ENCODE assay signal across 18 cellular contexts in the genomic region with DNA sequence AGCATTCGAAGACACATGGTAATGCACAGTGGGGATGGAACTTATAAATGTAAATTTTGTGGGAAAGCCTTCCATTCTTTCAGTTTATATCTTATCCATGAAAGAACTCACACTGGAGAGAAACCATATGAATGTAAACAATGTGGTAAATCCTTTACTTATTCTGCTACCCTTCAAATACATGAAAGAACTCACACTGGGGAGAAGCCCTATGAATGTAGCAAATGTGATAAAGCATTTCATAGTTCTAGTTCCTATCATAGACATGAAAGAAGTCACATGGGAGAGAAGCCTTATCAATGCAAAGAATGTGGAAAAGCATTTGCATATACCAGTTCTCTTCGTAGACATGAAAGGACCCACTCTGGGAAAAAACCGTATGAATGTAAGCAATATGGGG. TPM values are rescaled to one million over a fixed set of nuclear protein-coding genes. Genes with fewer than 3 reads are reported as not detected.
DNase-seq lines count a peak whose midpoint lies in the region; ATAC-seq and TF ChIP-seq lines count a peak whose summit lies in the region.
"Had no signal": no experiment of that assay in that cellular context is flagged by ENCODE, and none has a peak within 500 bp of the region (broad histone marks: within the 10 kb centered on the region; RNA-seq: fewer than 3 reads in every experiment).

No MANE protein-coding gene starts in this region.

- no peak overlapping the region for H3K4me2 ChIP-seq in BLaER1 treated with 17β-estradiol and CSF1 and Interleukin-3, amounts not matched to agents 10 nM and 100 nM
- H3K4me2 ChIP-seq in mesendoderm (ENCODE audit: low read length) = no peak overlapping the region

- no peak overlapping the region for H2BK120ac ChIP-seq in mesendoderm (ENCODE audit: low read depth, low read length)

- no peak overlapping the region for H2BK15ac ChIP-seq in mesendoderm (replicated peaks; ENCODE audit: low read depth)

- H4K5ac ChIP-seq in mesendoderm (ENCODE audit: low read length) = no peak overlapping the region

- no peak overlapping the region for H3K27ac ChIP-seq in BLaER1 treated with 17β-estradiol and CSF1 and Interleukin-3, amounts not matched to agents 10 nM and 100 nM
- no peak overlapping the region for H3K27ac ChIP-seq in HUES64 (ENCODE audit: low read depth, low read length)
- no peak overlapping the region for H3K27ac ChIP-seq in mesendoderm (ENCODE audit: low read depth, low read length)
- no peak overlapping the region for H3K27ac ChIP-seq in effector memory CD4-positive, alpha-beta T cell (ENCODE audit: insufficient read depth, low read length, poor library complexity, severe bottlenecking)

- TF ChIP-seq CTCF in mesothelial cell of epicardium (IDR thresholded peaks at IDR 0.05; ENCODE audit: unreplicated experiment) = no peak

- no peak overlapping the region for H3K23ac ChIP-seq in mesendoderm (ENCODE audit: low read length)

- no peak overlapping the region for H3K27ac Mint-ChIP-seq in mesothelial cell of epicardium

- H2BK5ac ChIP-seq in mesendoderm (ENCODE audit: low read length) = no peak overlapping the region

- no peaks in the 10 kb centered on the region for H4K20me1 ChIP-seq in BLaER1 treated with 17β-estradiol and CSF1 and Interleukin-3, amounts not matched to agents 10 nM and 100 nM

- H3K18ac ChIP-seq in mesendoderm (ENCODE audit: low read length) = no peak overlapping the region

- peaks cover 82% of the 10 kb centered on the region for H3K9me3 Mint-ChIP-seq in mesothelial cell of epicardium

- no peak overlapping the region for H3K9ac ChIP-seq in BLaER1 treated with 17β-estradiol and CSF1 and Interleukin-3, amounts not matched to agents 10 nM and 100 nM
- H3K9ac ChIP-seq in HUES64 (ENCODE audit: low read depth, low read length) = no peak overlapping the region
- H3K9ac ChIP-seq in adipocyte (ENCODE audit: low read length) = no peak overlapping the region
- H3K9ac ChIP-seq in mesendoderm (ENCODE audit: low read length) = no peak overlapping the region

- H3K4me1 Mint-ChIP-seq in mesothelial cell of epicardium = no peaks in the 10 kb centered on the region

- H3K27me3 ChIP-seq in BLaER1 treated with 17β-estradiol and CSF1 and Interleukin-3, amounts not matched to agents 10 nM and 100 nM = 0 out of 22 replicates have a peak, but pooled peaks cover 0 to 4% (median 0%) of the 10 kb centered on the region in 11 experiments
- H3K27me3 ChIP-seq in HUES64 (ENCODE audit: insufficient read depth, low read length) (no peaks in the 10 kb centered on the region), adipocyte (replicated peaks; ENCODE audit: control insufficient read depth, insufficient read depth, low read length) (no peaks in the 10 kb centered on the region), mesendoderm (ENCODE audit: insufficient read depth, low read length, poor library complexity) (no peaks in the 10 kb centered on the region)
- H3K27me3 ChIP-seq in effector memory CD4-positive, alpha-beta T cell (replicated peaks; ENCODE audit: control insufficient read depth, insufficient read depth, low read length, poor library complexity, severe bottlenecking) = no peaks in the 10 kb centered on the region
- H3K27me3 ChIP-seq: MG63 had no signal

- no peak overlapping the region for H3K4me3 Mint-ChIP-seq in mesothelial cell of epicardium

- no peaks in the 10 kb centered on the region for H3K27me3 Mint-ChIP-seq in mesothelial cell of epicardium (ENCODE audit: low read depth)

- no peaks in the 10 kb centered on the region for H3K79me2 ChIP-seq in mesendoderm (ENCODE audit: control insufficient read depth, insufficient read depth, low read length)

- peaks cover 100% of the 10 kb centered on the region in 11 experiments for H3K36me3 ChIP-seq in BLaER1 treated with 17β-estradiol and CSF1 and Interleukin-3, amounts not matched to agents 10 nM and 100 nM
- peaks cover 73% of the 10 kb centered on the region for H3K36me3 ChIP-seq in HUES64 (ENCODE audit: insufficient read depth, low read length)
- H3K36me3 ChIP-seq in adipocyte (ENCODE audit: control insufficient read depth, insufficient read depth, low read length, severe bottlenecking) = peaks cover 87% of the 10 kb centered on the region
- H3K36me3 ChIP-seq in mesendoderm (ENCODE audit: control insufficient read depth, insufficient read depth, low read length) = peaks cover 17% of the 10 kb centered on the region
- peaks cover 66% of the 10 kb centered on the region for H3K36me3 ChIP-seq in effector memory CD4-positive, alpha-beta T cell (ENCODE audit: control insufficient read depth, insufficient read depth, low read length)

- H3K36me3 Mint-ChIP-seq in mesothelial cell of epicardium = peaks cover 91% of the 10 kb centered on the region

- H3K4ac ChIP-seq in mesendoderm (ENCODE audit: low read depth, low read length) = no peak overlapping the region

- no peaks in the 10 kb centered on the region for H3K4me1 ChIP-seq in BLaER1 treated with 17β-estradiol and CSF1 and Interleukin-3, amounts not matched to agents 10 nM and 100 nM
- H3K4me1 ChIP-seq in HUES64 (ENCODE audit: insufficient read depth, low read length) = no peaks in the 10 kb centered on the region
- H3K4me1 ChIP-seq in adipocyte (ENCODE audit: control insufficient read depth, insufficient read depth, low read length) = no peaks in the 10 kb centered on the region
- no peaks in the 10 kb centered on the region for H3K4me1 ChIP-seq in mesendoderm (ENCODE audit: control insufficient read depth, low read depth, low read length)
- no peaks in the 10 kb centered on the region for H3K4me1 ChIP-seq in effector memory CD4-positive, alpha-beta T cell (ENCODE audit: control insufficient read depth, insufficient read depth, low read length, poor library complexity, severe bottlenecking)

- 100% methylated on average over 1 of the region's 3 CpGs for WGBS in HUES64
- WGBS in mesendoderm (ENCODE audit: extremely low coverage, insufficient coverage, low lambda C conversion rate) = no CpG with 5 or more reads among the region's 3 CpGs

- peak overlapping the region; percentile 12 to 60 (median 46); a peak in 13 of 20 replicates for H3K4me3 ChIP-seq in BLaER1 treated with 17β-estradiol and CSF1 and Interleukin-3, amounts not matched to agents 10 nM and 100 nM
- H3K4me3 ChIP-seq in HUES64 (ENCODE audit: low read length) (0 out of 2 replicates have a peak overlapping the region, but pooled peaks have one; percentile 11), adipocyte (ENCODE audit: low read length) (peak overlapping the region; percentile 69), mesendoderm (ENCODE audit: low read length) (peak overlapping the region; percentile 34)
- no peak overlapping the region for H3K4me3 ChIP-seq in effector memory CD4-positive, alpha-beta T cell (ENCODE audit: insufficient read depth, low read depth, low read length, poor library complexity, severe bottlenecking)
- H3K4me3 ChIP-seq: MG63 had no signal

- no peak for ATAC-seq in SK-N-SH treated with all-trans-retinoic acid at 6 μM for 48 hours

- no peak overlapping the region for H4K8ac ChIP-seq in mesendoderm (ENCODE audit: low read depth, low read length)

- DNase-seq in adipocyte (ENCODE audit: low read depth) (no peak), mesendoderm (no peak), mesothelial cell of epicardium (ENCODE audit: low spot score in 2 of 2, unreplicated experiment in 2 of 2) (no peak), AML-193 (lab: John Stamatoyannopoulos, UW) (no peak)
- DNase-seq in effector memory CD4-positive, alpha-beta T cell = no peak
- DNase-seq: COR-L47, DMS 273 treated with DMSO at 0.1 percent for 48 hours, Kasumi-1, MG63, NCI-H1092, NCI-H1436 treated with DMSO at 0.1 percent for 48 hours, NCI-H2029, NCI-H2171, NCI-H526, Right ventricle myocardium superior had no signal

- H3K9me3 ChIP-seq in BLaER1 treated with 17β-estradiol and CSF1 and Interleukin-3, amounts not matched to agents 10 nM and 100 nM (replicated peaks in 1 of 11) = peaks cover 100% of the 10 kb centered on the region in 11 experiments
- peaks cover 97% of the 10 kb centered on the region for H3K9me3 ChIP-seq in HUES64 (ENCODE audit: insufficient read depth, low read depth, low read length)
- H3K9me3 ChIP-seq in adipocyte (ENCODE audit: control insufficient read depth, low read length) = peaks cover 100% of the 10 kb centered on the region
- H3K9me3 ChIP-seq in effector memory CD4-positive, alpha-beta T cell (ENCODE audit: control insufficient read depth, low read length) = peaks cover 82% of the 10 kb centered on the region

- H3K56ac ChIP-seq in mesendoderm (ENCODE audit: low read length) = no peak overlapping the region

- H3K79me1 ChIP-seq in mesendoderm (ENCODE audit: low read length) = peaks cover 2% of the 10 kb centered on the region

- H2AK5ac ChIP-seq in mesendoderm (ENCODE audit: low read length) = no peak overlapping the region

TF ChIP-seq in SK-N-SH treated with all-trans-retinoic acid at 6 μM for 48 hours, 23 proteins besides CTCF, POLR2A, EP300 and RAD21:
- no peak for TF ChIP-seq TCF4 (CRISPR knock-in tag; IDR thresholded peaks at IDR 0.05; ENCODE audit: borderline replicate concordance)

RNA-seq across cellular contexts. Expression of gene ZNF763, which starts 16.2 kb away (rescaled TPM):
- polyA plus RNA-seq in HUES64 (2013, experiment 1 of 2) = 0.85 TPM
- 1.0 TPM for polyA plus RNA-seq in HUES64 (2013, experiment 2 of 2)
- 0.52 TPM for polyA plus RNA-seq in mesendoderm (2013, experiment 1 of 2)
- 0.59 TPM for polyA plus RNA-seq in mesendoderm (2013, experiment 2 of 2)
- 5.9 to 7.2 TPM (median 7.1 TPM) in 3 replicates for total RNA-seq in mesothelial cell of epicardium

RNA-seq across cellular contexts. Expression of gene ZNF700, which starts 23.7 kb away (rescaled TPM):
- 7.4 TPM for polyA plus RNA-seq in HUES64 (2013, experiment 1 of 2)
- polyA plus RNA-seq in HUES64 (2013, experiment 2 of 2) = 7.9 TPM
- 3.5 TPM for polyA plus RNA-seq in mesendoderm (2013, experiment 1 of 2)
- polyA plus RNA-seq in mesendoderm (2013, experiment 2 of 2) = 3.5 TPM
- total RNA-seq in mesothelial cell of epicardium = 13.4 to 15.0 TPM (median 14.2 TPM) in 3 replicates
